13 cellular contexts compared by ENCODE assay signal in the genomic region with DNA sequence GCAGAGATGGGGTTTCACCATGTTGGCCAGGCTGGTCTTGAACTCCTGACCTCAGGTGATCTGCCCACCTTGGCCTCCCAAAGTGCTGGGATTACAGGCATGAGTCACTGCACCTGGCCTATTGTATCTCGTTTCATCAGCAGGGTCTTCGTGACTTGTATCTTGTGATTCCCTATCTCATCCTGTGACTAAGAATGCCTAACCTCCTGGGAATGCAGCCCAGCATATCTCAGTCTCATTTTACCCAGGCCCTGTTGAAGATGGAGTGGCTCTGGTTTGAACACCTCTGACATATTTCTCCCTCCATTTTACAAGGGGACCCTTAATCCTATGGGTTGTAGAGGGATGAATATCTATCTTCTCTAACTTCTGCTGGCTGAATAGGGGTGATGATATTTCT. TPM values are rescaled to one million over a fixed set of nuclear protein-coding genes. Genes with fewer than 3 reads are reported as not detected.
DNase-seq lines count a peak whose midpoint lies in the region; ATAC-seq, FAIRE-seq and TF ChIP-seq lines count a peak whose summit lies in the region.
"Not testable (repeated sequence)": the region's sequence is repeated elsewhere in the genome, so short reads cannot be mapped to it uniquely, and the experiment has no call there.
"Had no signal": no experiment of that assay in that cellular context is flagged by ENCODE, and none has a peak within 500 bp of the region (broad histone marks: within the 10 kb centered on the region; RNA-seq: fewer than 3 reads in every experiment).

No MANE protein-coding gene starts in this region.

- not testable (repeated sequence) for H4K20me1 ChIP-seq in PC-3 (ENCODE audit: low read length); endothelial cell of umbilical vein (replicated peaks; ENCODE audit: control insufficient read depth, extremely low read depth, insufficient read depth, low read length)

- H3K27ac Mint-ChIP-seq in WTC11, result not testable (repeated sequence)

- TF ChIP-seq EP300 in A549 (IDR thresholded peaks at IDR 0.05), result peak in 1 of 2 experiments; percentile 38; a peak in 1 of 5 replicates

- not testable (repeated sequence) for H3K27me3 ChIP-seq in PC-3 (ENCODE audit: low read length); endothelial cell of umbilical vein (ENCODE audit: control insufficient read depth in 2 of 2, insufficient read depth in 2 of 2, low read length in 2 of 2)

- 11% methylated on average over 2 of the region's 2 CpGs for WGBS in A549 (ENCODE audit: missing lambda C conversion rate)

- dilution Hi-C loops in endothelial cell of umbilical vein (cut with MboI; ENCODE audit: extremely low pct_ligation_motif_present, low sequenced_read_pairs), result not testable (repeated sequence)

- not testable (repeated sequence) for TF ChIP-seq CTCF in A549 (IDR thresholded peaks at IDR 0.05); PC-3 (conservative IDR thresholded peaks at IDR 0.05; ENCODE audit: low read depth, low read length); WTC11 (IDR thresholded peaks at IDR 0.05); endothelial cell of umbilical vein (IDR thresholded peaks at IDR 0.05; ENCODE audit: extremely low read depth in 1 of 2, insufficient read depth in 1 of 2, low read depth in 1 of 2, low read length in 2 of 2)

- H3K36me3 ChIP-seq in PC-3 (ENCODE audit: low read depth, low read length); endothelial cell of umbilical vein (ENCODE audit: control insufficient read depth in 2 of 2, extremely low read depth in 1 of 2, insufficient read depth in 2 of 2, low read length in 2 of 2): not testable (repeated sequence)

- peaks cover 20% of the 10 kb centered on the region for H3K36me3 Mint-ChIP-seq in WTC11

- DNase-seq in A549 (ENCODE audit: low read depth in 1 of 2, low spot score in 1 of 2) (peak in 1 of 2 experiments; percentile 62), ELF-1 (ENCODE audit: low read depth, low spot score) (peak; percentile 23), HS-5 (ENCODE audit: low read depth) (peak; percentile 50), PC-3 (peak; percentile 78), endothelial cell of umbilical vein (ENCODE audit: low read depth, low spot score) (peak; percentile 17), iris pigment epithelial cell (ENCODE audit: low read depth) (peak; percentile 61), posterior vena cava (ENCODE audit: low spot score) (peak; percentile 5)
- DNase-seq in WTC11 (ENCODE audit: low spot score), result not testable (repeated sequence)

- not testable (repeated sequence) for H3K27me3 Mint-ChIP-seq in WTC11 (ENCODE audit: low read depth)

- not testable (repeated sequence) for H3K4me3 Mint-ChIP-seq in WTC11

- not testable (repeated sequence) for H3K4me1 Mint-ChIP-seq in WTC11

- POLR2A ChIA-PET in A549 (lab: Yijun Ruan, JAX); PC-3 (lab: Charles Lee; ENCODE audit: unreplicated experiment); endothelial cell of umbilical vein (lab: Charles Lee): not testable (repeated sequence)
- POLR2A ChIA-PET in WTC11 (lab: Charles Lee), result interaction anchor here (0.7 kb wide), 1 partner anchor 124 kb away, joined by 3 read pairs; no protein-coding TSS in a partner anchor

- intact Hi-C loops in PC-3 (cut with micrococcal nuclease); endothelial cell of umbilical vein (cut with micrococcal nuclease); posterior vena cava (cut with DNase I): not testable (repeated sequence)

- H3K79me2 ChIP-seq in PC-3 (ENCODE audit: low read length); endothelial cell of umbilical vein (ENCODE audit: control insufficient read depth, insufficient read depth, low read length): not testable (repeated sequence)

- 0 out of 3 replicates have a peak overlapping the region, but pooled peaks have one; percentile 20 for H3K4me2 ChIP-seq in A549
- H3K4me2 ChIP-seq in PC-3 (ENCODE audit: low read length); endothelial cell of umbilical vein (ENCODE audit: insufficient read depth, low read length): not testable (repeated sequence)

- H3K9ac ChIP-seq in PC-3 (ENCODE audit: low read length), result peak overlapping the region; percentile 16; the same call in 1 of the 2 replicates
- not testable (repeated sequence) for H3K9ac ChIP-seq in endothelial cell of umbilical vein (replicated peaks; ENCODE audit: extremely low read depth, insufficient read depth, low read length)

- not testable (repeated sequence) for H2AFZ ChIP-seq in PC-3 (ENCODE audit: low read length); endothelial cell of umbilical vein (ENCODE audit: low read depth, low read length)

- not testable (repeated sequence) for TF ChIP-seq POLR2A in A549 (IDR thresholded peaks at IDR 0.05; ENCODE audit: low read length); endothelial cell of umbilical vein (IDR thresholded peaks at IDR 0.05; ENCODE audit: low read depth, low read length)

- H3K4me1 ChIP-seq in A549 (peaks cover 20% of the 10 kb centered on the region), PC-3 (ENCODE audit: insufficient read depth, low read length) (peaks cover 18% of the 10 kb centered on the region)
- H3K4me1 ChIP-seq in endothelial cell of umbilical vein (ENCODE audit: control insufficient read depth, extremely low read depth, insufficient read depth, low read length), result not testable (repeated sequence)

- H3K27ac ChIP-seq in A549 (peak overlapping the region; percentile 58 to 59; a peak in 5 of 6 replicates), PC-3 (ENCODE audit: low read length) (peak overlapping the region; percentile 74)
- H3K27ac ChIP-seq in endothelial cell of umbilical vein (ENCODE audit: insufficient read depth, low read depth, low read length), result not testable (repeated sequence)

- not testable (repeated sequence) for H3K9me1 ChIP-seq in endothelial cell of umbilical vein (replicated peaks; ENCODE audit: control insufficient read depth, extremely low read depth, insufficient read depth, low read length)

- TF ChIP-seq RAD21 in A549 (conservative IDR thresholded peaks at IDR 0.05 in 1 of 2, IDR thresholded peaks at IDR 0.05 in 1 of 2), result not testable (repeated sequence)

- H3K9me2 ChIP-seq in PC-3 (replicated peaks; ENCODE audit: low read length), result not testable (repeated sequence)

- BruUV-seq in PC-3 (replicated peaks; lab: Mats Ljungman, UMichigan); endothelial cell of umbilical vein (replicated peaks; lab: Mats Ljungman, UMichigan): not testable (repeated sequence)

- FAIRE-seq in A549 (lab: Jason Lieb, UNC); endothelial cell of umbilical vein (lab: Jason Lieb, UNC): not testable (repeated sequence)

- H3K9me3 ChIP-seq in A549; PC-3 (ENCODE audit: low read length); endothelial cell of umbilical vein (replicated peaks; ENCODE audit: control insufficient read depth, insufficient read depth, low read length): not testable (repeated sequence)

- peaks cover 34% of the 10 kb centered on the region for H3K9me3 Mint-ChIP-seq in WTC11

- not testable (repeated sequence) for H3F3A ChIP-seq in PC-3 (ENCODE audit: low read length, unreplicated experiment)

- CTCF ChIA-PET in A549 (lab: Yijun Ruan, JAX), result interaction anchor here (1.0 to 1.2 kb wide), 2 partner anchors 15 to 65 kb away, joined by 4 to 5 read pairs; no protein-coding TSS in a partner anchor
- CTCF ChIA-PET in PC-3 (lab: Charles Lee); WTC11 (lab: Charles Lee): not testable (repeated sequence)
- CTCF ChIA-PET in endothelial cell of umbilical vein (lab: Charles Lee), result interaction anchor here (1.0 kb wide), 1 partner anchor 15 kb away, joined by 3 read pairs; no protein-coding TSS in a partner anchor

- ATAC-seq in A549 (peak; percentile 54 to 75; a peak in 5 of 6 replicates), PC-3 (peak; percentile 78), WTC11 (peak; percentile 22; the same call in 1 of the 2 replicates)

- not testable (repeated sequence) for H3K4me3 ChIP-seq in A549; PC-3 (ENCODE audit: low read length); endothelial cell of umbilical vein (replicated peaks in 1 of 3; ENCODE audit: insufficient read depth in 1 of 3, low read depth in 1 of 3, low read length in 3 of 3)

RNA-seq across cellular contexts. Expression of a gene that starts 34.0 kb away (rescaled TPM):
- polyA plus RNA-seq in A549 (2011; rRNA removed) (0.06 and 0.09 TPM in 2 replicates), A549 (2017; fragmentation: RNase III; extraction: RNeasy Plus Mini Kit Qiagen cat#74134 plus additional on column Dnase treatment) (0.12 to 0.37 TPM (median 0.26 TPM) in 3 replicates), endothelial cell of umbilical vein (0.06 TPM in 2 replicates)
- polyA plus RNA-seq in A549 (2012; cell fraction: cytosol; rRNA removed), result 0.07 and 0.09 TPM in 2 replicates
- polyA plus RNA-seq in A549 (2012; cell fraction: nucleus; rRNA removed), result 0.24 and 0.61 TPM in 2 replicates
- polyA minus RNA-seq in A549 (2011; rRNA and poly(A)+ RNA removed), result 0.15 and 0.66 TPM in 2 replicates
- total RNA-seq in PC-3 (2014; rRNA removed) (1.7 and 3.5 TPM in 2 replicates), WTC11 (2021) (0.66 to 1.2 TPM (median 0.99 TPM) in 3 replicates), endothelial cell of umbilical vein (0.22 and 0.30 TPM in 2 replicates), posterior vena cava (under 1 TPM; 0.37 to 0.48 TPM)
- polyA plus RNA-seq in endothelial cell of umbilical vein (2011; cell fraction: cytosol; rRNA removed), result 0.08 and 0.11 TPM in 2 replicates
- polyA plus RNA-seq in endothelial cell of umbilical vein (2011; cell fraction: nucleus; rRNA removed), result 0.11 and 0.15 TPM in 2 replicates
- 0.05 and 0.12 TPM in 2 replicates for polyA plus RNA-seq in endothelial cell of umbilical vein (2012)
- polyA minus RNA-seq in endothelial cell of umbilical vein, result 0.17 TPM in 1 of 2 replicates, not detected in the other
- 10.3 TPM for polyA minus RNA-seq in endothelial cell of umbilical vein (2011; cell fraction: cytosol; rRNA and poly(A)+ RNA removed)
- not detected in 2 replicates for polyA minus RNA-seq in endothelial cell of umbilical vein (2011; cell fraction: nucleus; rRNA and poly(A)+ RNA removed)
- total RNA-seq: osteoblast had no signal

RNA-seq across cellular contexts. Expression of a gene that starts 48.4 kb away (rescaled TPM):
- polyA plus RNA-seq in A549 (2011; rRNA removed), result 0.08 and 0.17 TPM in 2 replicates
- 0.11 and 0.13 TPM in 2 replicates for polyA plus RNA-seq in A549 (2012; cell fraction: cytosol; rRNA removed)
- 0.10 and 0.34 TPM in 2 replicates for polyA plus RNA-seq in A549 (2012; cell fraction: nucleus; rRNA removed)
- polyA plus RNA-seq in A549 (2017; fragmentation: RNase III; extraction: RNeasy Plus Mini Kit Qiagen cat#74134 plus additional on column Dnase treatment), result 0.09 to 0.21 TPM (median 0.17 TPM) in 3 replicates
- polyA minus RNA-seq in A549 (2011; rRNA and poly(A)+ RNA removed), result not detected in 2 replicates
- total RNA-seq in PC-3 (2014; rRNA removed), result 2.3 and 4.1 TPM in 2 replicates
- total RNA-seq in WTC11 (2021), result 0.13 to 0.18 TPM (median 0.16 TPM) in 3 replicates
- not detected in 2 replicates for total RNA-seq in endothelial cell of umbilical vein
- polyA plus RNA-seq in endothelial cell of umbilical vein, result not detected in 2 replicates
- polyA plus RNA-seq in endothelial cell of umbilical vein (2011; cell fraction: cytosol; rRNA removed), result not detected in 2 replicates
- polyA plus RNA-seq in endothelial cell of umbilical vein (2011; cell fraction: nucleus; rRNA removed), result not detected in 2 replicates
- not detected in 2 replicates for polyA plus RNA-seq in endothelial cell of umbilical vein (2012)
- polyA minus RNA-seq in endothelial cell of umbilical vein, result not detected in 2 replicates
- polyA minus RNA-seq in endothelial cell of umbilical vein (2011; cell fraction: cytosol; rRNA and poly(A)+ RNA removed), result not detected
- not detected in 2 replicates for polyA minus RNA-seq in endothelial cell of umbilical vein (2011; cell fraction: nucleus; rRNA and poly(A)+ RNA removed)
- total RNA-seq in posterior vena cava, result not detected
- total RNA-seq: naive thymus-derived CD8-positive, alpha-beta T cell; osteoblast; right cardiac atrium; Right ventricle myocardium superior; thyroid gland had no signal
- polyA plus RNA-seq: naive thymus-derived CD8-positive, alpha-beta T cell; right cardiac atrium had no signal

Comparison
In these comparisons a context has a peak if more than half of its experiments do, and no peak if none do; other contexts are left out.
1. ATAC-seq: peak in every context shown above with its lines; median percentile 78 in PC-3; 64 in A549; 22 in WTC11.